In the genomic region with DNA sequence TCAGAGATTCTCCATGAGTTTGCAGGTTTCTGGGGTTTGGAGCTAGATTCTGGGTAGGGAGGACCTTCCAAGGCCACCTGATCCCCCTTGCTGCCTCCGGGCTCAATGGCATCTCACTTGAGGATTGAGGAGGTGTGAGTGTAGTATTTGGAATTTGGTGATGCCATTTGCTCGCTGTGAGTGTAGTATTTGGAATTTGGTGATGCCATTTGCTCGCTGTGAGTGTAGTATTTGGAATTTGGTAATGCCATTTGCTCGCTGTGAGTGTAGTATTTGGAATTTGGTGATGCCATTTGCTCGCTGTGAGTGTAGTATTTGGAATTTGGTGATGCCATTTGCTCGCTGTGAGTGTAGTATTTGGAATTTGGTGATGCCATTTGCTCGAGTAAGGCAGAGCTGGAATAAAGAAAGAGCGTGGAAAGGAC, we compare ENCODE assay signal across 8 cellular contexts.
A peak's percentile ranks its signal among the peaks of the same experiment; 100 is the strongest.
DNase-seq lines count a peak whose midpoint lies in the region; ATAC-seq, FAIRE-seq and TF ChIP-seq lines count a peak whose summit lies in the region.
"Not testable (repeated sequence)": the region's sequence is repeated elsewhere in the genome, so short reads cannot be mapped to it uniquely, and the experiment has no call there.

No MANE protein-coding gene starts in this region.

- H3K4me3 ChIP-seq in A549; RWPE2 (ENCODE audit: severe bottlenecking); fibroblast of mammary gland (ENCODE audit: control insufficient read depth, low read depth, low read length); keratinocyte (ENCODE audit: control insufficient read depth in 2 of 3, extremely low read depth in 1 of 3, insufficient read depth in 2 of 3, low read depth in 1 of 3, low read length in 3 of 3); trophoblast cell (ENCODE audit: low read depth, low read length): not testable (repeated sequence)

- H3K27me3 ChIP-seq in RWPE2 (ENCODE audit: insufficient read depth, poor library complexity, severe bottlenecking); keratinocyte (ENCODE audit: control insufficient read depth, extremely low read depth, insufficient read depth, low read length); trophoblast cell (ENCODE audit: insufficient read depth, low read length): not testable (repeated sequence)

- not testable (repeated sequence) for H4K20me1 ChIP-seq in keratinocyte (ENCODE audit: control insufficient read depth, extremely low read depth, insufficient read depth, low read length)

- WGBS in A549 (ENCODE audit: missing lambda C conversion rate): 24% methylated on average over 8 of the region's 8 CpGs
- 100% methylated on average over 1 of the region's 8 CpGs for WGBS in trophoblast cell (ENCODE audit: extremely low coverage, insufficient coverage, insufficient read length)

- H3K23ac ChIP-seq in trophoblast cell (ENCODE audit: low read length): not testable (repeated sequence)

- POLR2A ChIA-PET in A549 (lab: Yijun Ruan, JAX): not testable (repeated sequence)

- TF ChIP-seq RAD21 in A549 (conservative IDR thresholded peaks at IDR 0.05 in 1 of 2, IDR thresholded peaks at IDR 0.05 in 1 of 2): not testable (repeated sequence)

- not testable (repeated sequence) for H3K9me3 ChIP-seq in A549; RWPE2 (ENCODE audit: severe bottlenecking); keratinocyte (ENCODE audit: control insufficient read depth, low read depth, low read length); trophoblast cell (ENCODE audit: insufficient read depth, low read depth, low read length)

- H3K18ac ChIP-seq in trophoblast cell (ENCODE audit: low read length): not testable (repeated sequence)

- not testable (repeated sequence) for H4K8ac ChIP-seq in trophoblast cell (ENCODE audit: low read depth, low read length)

- CTCF ChIA-PET in A549 (lab: Yijun Ruan, JAX): interaction anchor here (1.2 to 2.4 kb wide), 6 partner anchors 14 to 171 kb away, joined by 4 to 9 read pairs (median 5); no protein-coding TSS in a partner anchor

- H2AK5ac ChIP-seq in trophoblast cell (ENCODE audit: low read length): not testable (repeated sequence)

- not testable (repeated sequence) for TF ChIP-seq POLR2A in A549 (IDR thresholded peaks at IDR 0.05; ENCODE audit: low read length)

- peak; percentile 39 to 77; a peak in 2 of 5 replicates for TF ChIP-seq EP300 in A549 (IDR thresholded peaks at IDR 0.05)

- not testable (repeated sequence) for H2BK12ac ChIP-seq in trophoblast cell (ENCODE audit: low read length)

- ATAC-seq in A549: peak; percentile 45 to 62; a peak in 4 of 6 replicates
- ATAC-seq in RWPE2 (ENCODE audit: low read depth): peak; percentile 77

- peaks cover 56% of the 10 kb centered on the region for H3K36me3 ChIP-seq in RWPE2 (ENCODE audit: low read depth)
- H3K36me3 ChIP-seq in keratinocyte (ENCODE audit: control insufficient read depth in 2 of 2, extremely low read depth in 1 of 2, insufficient read depth in 2 of 2, low read length in 2 of 2): peaks cover 28% of the 10 kb centered on the region in 2 experiments
- peaks cover 8 to 15% of the 10 kb centered on the region in 2 experiments for H3K36me3 ChIP-seq in trophoblast cell (ENCODE audit: control insufficient read depth in 1 of 2, insufficient read depth in 2 of 2, low read length in 2 of 2)

- H3K27ac ChIP-seq in A549 (peak overlapping the region; percentile 37 to 71; a peak in 3 of 6 replicates), RWPE2 (ENCODE audit: poor library complexity, severe bottlenecking) (peak overlapping the region; percentile 88), keratinocyte (ENCODE audit: control insufficient read depth, insufficient read depth, low read length) (peak overlapping the region; percentile 16)
- not testable (repeated sequence) for H3K27ac ChIP-seq in trophoblast cell (ENCODE audit: low read depth, low read length)

- peaks cover 40% of the 10 kb centered on the region for H3K4me1 ChIP-seq in A549
- H3K4me1 ChIP-seq in RWPE2 (ENCODE audit: insufficient read depth, poor library complexity, severe bottlenecking): peaks cover 17% of the 10 kb centered on the region
- H3K4me1 ChIP-seq in keratinocyte (ENCODE audit: control insufficient read depth, extremely low read depth, insufficient read depth, low read length): peaks cover 14% of the 10 kb centered on the region
- not testable (repeated sequence) for H3K4me1 ChIP-seq in trophoblast cell (ENCODE audit: control insufficient read depth in 1 of 2, insufficient read depth in 2 of 2, low read length in 2 of 2)

- peak overlapping the region; percentile 31; the same call in 2 of the 3 replicates for H3K4me2 ChIP-seq in A549
- H3K4me2 ChIP-seq in keratinocyte (ENCODE audit: control insufficient read depth, extremely low read depth, insufficient read depth, low read depth, low read length); trophoblast cell (ENCODE audit: low read length): not testable (repeated sequence)

- H2AFZ ChIP-seq in keratinocyte (ENCODE audit: control insufficient read depth, low read length); trophoblast cell (ENCODE audit: insufficient read depth, low read length, poor library complexity): not testable (repeated sequence)

- not testable (repeated sequence) for H3K14ac ChIP-seq in trophoblast cell (ENCODE audit: low read length)

- not testable (repeated sequence) for H4K12ac ChIP-seq in trophoblast cell (ENCODE audit: low read depth, low read length)

- H3K4ac ChIP-seq in trophoblast cell (ENCODE audit: low read depth, low read length): not testable (repeated sequence)

- not testable (repeated sequence) for H3K9ac ChIP-seq in keratinocyte (ENCODE audit: control insufficient read depth, extremely low read depth, insufficient read depth, low read length); trophoblast cell (ENCODE audit: low read length)

- H3K79me1 ChIP-seq in trophoblast cell (ENCODE audit: low read length): not testable (repeated sequence)

- not testable (repeated sequence) for H4K91ac ChIP-seq in trophoblast cell (ENCODE audit: low read depth, low read length)

- H3K79me2 ChIP-seq in keratinocyte (ENCODE audit: control insufficient read depth, insufficient read depth, low read length); trophoblast cell (ENCODE audit: control insufficient read depth, insufficient read depth, low read length, poor library complexity): not testable (repeated sequence)

- FAIRE-seq in A549 (lab: Jason Lieb, UNC); keratinocyte (lab: Jason Lieb, UNC): not testable (repeated sequence)

- dilution Hi-C loops in keratinocyte (cut with MboI; ENCODE audit: extremely low pct_ligation_motif_present, low sequenced_read_pairs): not testable (repeated sequence)

- TF ChIP-seq CTCF in A549 (IDR thresholded peaks at IDR 0.05); RWPE2 (IDR thresholded peaks at IDR 0.05; ENCODE audit: poor library complexity, severe bottlenecking); fibroblast of mammary gland (conservative IDR thresholded peaks at IDR 0.05; ENCODE audit: control insufficient read depth, insufficient read depth, low read depth, low read length); keratinocyte (optimal IDR thresholded peaks at IDR 0.05 in 1 of 3, IDR thresholded peaks at IDR 0.05 in 1 of 3, conservative IDR thresholded peaks at IDR 0.05 in 1 of 3; ENCODE audit: extremely low read depth in 1 of 3, insufficient read depth in 2 of 3, low read length in 3 of 3): not testable (repeated sequence)

- H2BK120ac ChIP-seq in trophoblast cell (ENCODE audit: insufficient read depth, low read length, poor library complexity): not testable (repeated sequence)

- H3K9me1 ChIP-seq in keratinocyte (ENCODE audit: control insufficient read depth, extremely low read depth, insufficient read depth, low read length): not testable (repeated sequence)

- H2BK5ac ChIP-seq in trophoblast cell (ENCODE audit: low read depth, low read length, poor library complexity): not testable (repeated sequence)

- DNase-seq in A549 (ENCODE audit: low read depth in 1 of 2, low spot score in 1 of 2) (peak in 1 of 2 experiments; percentile 72), ELR (ENCODE audit: low read depth) (peak; percentile 34), M059J (ENCODE audit: low read depth) (peak; percentile 82), astrocyte of the hippocampus (ENCODE audit: low read depth, low spot score) (peak; percentile 65), fibroblast of mammary gland (ENCODE audit: low read depth) (peak; percentile 77), trophoblast cell (peak; percentile 42 to 66)
- not testable (repeated sequence) for DNase-seq in RWPE2 (ENCODE audit: low spot score); keratinocyte (ENCODE audit: low read depth, low spot score)

TF ChIP-seq in A549, 52 proteins besides CTCF, POLR2A, EP300 and RAD21:
- peak in 1 of 2 experiments; percentile 23; a peak in 1 of 4 replicates for TF ChIP-seq CEBPB (IDR thresholded peaks at IDR 0.05)
- peak; percentile 90; the same call in 1 of the 2 replicates for TF ChIP-seq GATA3 (IDR thresholded peaks at IDR 0.05; ENCODE audit: borderline replicate concordance)
- peak; percentile 56; the same call in 1 of the 2 replicates for TF ChIP-seq FOSL2 (IDR thresholded peaks at IDR 0.05)
- peak; percentile 46; the same call in 1 of the 2 replicates for TF ChIP-seq FOSL2 (CRISPR knock-in tag; IDR thresholded peaks at IDR 0.05)
- peak; percentile 62 for TF ChIP-seq JUNB (IDR thresholded peaks at IDR 0.05)
- peak in 1 of 2 experiments; percentile 46; a peak in 2 of 5 replicates for TF ChIP-seq JUN (IDR thresholded peaks at IDR 0.05)
TF ChIP-seq in A549: peak in this region for 5; not testable (repeated sequence) for 47.
